In the genomic region with DNA sequence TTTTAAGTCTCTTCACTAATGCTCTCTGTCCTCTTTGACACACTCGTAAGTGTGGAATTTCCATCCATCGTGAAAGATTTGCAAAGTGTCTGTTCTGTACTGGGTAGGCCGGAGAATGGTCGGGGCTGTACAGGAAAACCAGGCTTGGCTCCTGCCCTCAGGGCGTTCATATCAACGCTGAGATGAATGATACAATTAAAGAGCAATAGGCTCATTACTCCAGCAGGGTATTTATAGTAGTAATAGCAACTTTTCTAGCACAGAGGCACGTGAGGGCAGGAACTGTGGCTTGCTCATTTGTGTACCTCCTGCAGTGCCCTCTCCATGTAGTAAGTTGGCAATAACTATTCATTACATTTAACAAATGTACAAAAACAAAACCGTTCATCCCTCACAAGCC, we compare ENCODE assay signal across 15 cellular contexts. TPM values are rescaled to one million over a fixed set of nuclear protein-coding genes. Genes with fewer than 3 reads are reported as not detected.
DNase-seq lines count a peak whose midpoint lies in the region; TF ChIP-seq lines count a peak whose summit lies in the region.
"Had no signal": no experiment of that assay in that cellular context is flagged by ENCODE, and none has a peak within 500 bp of the region (broad histone marks: within the 10 kb centered on the region; RNA-seq: fewer than 3 reads in every experiment).

No MANE protein-coding gene starts in this region.

- H3K27me3 Mint-ChIP-seq in activated CD4-positive, alpha-beta memory T cell treated with anti-CD3 and anti-CD28 coated beads, Interleukin-2, amount 10 ng/mL, durations not matched to agents 7 days and 5 days, result no peaks in the 10 kb centered on the region

- peaks cover 10% of the 10 kb centered on the region for H3K36me3 Mint-ChIP-seq in activated CD4-positive, alpha-beta memory T cell treated with anti-CD3 and anti-CD28 coated beads, Interleukin-2, amount 10 ng/mL, durations not matched to agents 7 days and 5 days (ENCODE audit: low read depth)

- intact Hi-C loops in prostate gland (cut with DNase I) (no loop called here), testis (cut with DNase I; ENCODE audit: low total_unique reads) (no loop called here)

- H3K27ac Mint-ChIP-seq in activated CD4-positive, alpha-beta memory T cell treated with anti-CD3 and anti-CD28 coated beads, Interleukin-2, amount 10 ng/mL, durations not matched to agents 7 days and 5 days, result peak overlapping the region; percentile 96
- H3K27ac Mint-ChIP-seq: progenitor cell of endocrine pancreas had no signal

- H3K4me3 Mint-ChIP-seq in activated CD4-positive, alpha-beta memory T cell treated with anti-CD3 and anti-CD28 coated beads, Interleukin-2, amount 10 ng/mL, durations not matched to agents 7 days and 5 days, result peak overlapping the region; percentile 43

- H3K36me3 ChIP-seq in prostate gland, result no peaks in the 10 kb centered on the region
- no peaks in the 10 kb centered on the region for H3K36me3 ChIP-seq in testis (ENCODE audit: low read depth, missing control alignments)
- H3K36me3 ChIP-seq: heart left ventricle, upper lobe of left lung had no signal

- DNase-seq in NCI-H146 (lab: John Stamatoyannopoulos, UW), result peak; percentile 26
- DNase-seq in NCI-H146 treated with DMSO at 0.1 percent for 48 hours (lab: John Stamatoyannopoulos, UW; ENCODE audit: unreplicated experiment), result no peak
- peak; percentile 53 for DNase-seq in EL
- DNase-seq in activated CD4-positive, alpha-beta memory T cell treated with anti-CD3 and anti-CD28 coated beads, Interleukin-2, amount 10 ng/mL, durations not matched to agents 7 days and 5 days, result peak; percentile 36
- peak; percentile 82 for DNase-seq in islet precursor cell
- DNase-seq in prostate gland (ENCODE audit: low spot score), result no peak
- DNase-seq in testis, result no peak
- no peak for DNase-seq in NCI-H1048 (lab: John Stamatoyannopoulos, UW)
- DNase-seq: cerebellar nuclear complex, heart left ventricle, NCI-H187, NCI-H524 treated with DMSO at 0.1 percent for 48 hours, upper lobe of left lung had no signal

- H3K4me3 ChIP-seq in prostate gland (no peak overlapping the region), testis (no peak overlapping the region)
- H3K4me3 ChIP-seq: heart left ventricle, upper lobe of left lung had no signal

- no peak for TF ChIP-seq CTCF in prostate gland (IDR thresholded peaks at IDR 0.05)
- no peak for TF ChIP-seq CTCF in testis (IDR thresholded peaks at IDR 0.05)

- H3K27ac ChIP-seq in prostate gland (no peak overlapping the region), testis (no peak overlapping the region)
- H3K27ac ChIP-seq: 22Rv1, upper lobe of left lung had no signal

- no peaks in the 10 kb centered on the region for H3K4me1 ChIP-seq in prostate gland (replicated peaks)
- H3K4me1 ChIP-seq in testis, result peaks cover 5% of the 10 kb centered on the region

- H3K4me1 Mint-ChIP-seq in activated CD4-positive, alpha-beta memory T cell treated with anti-CD3 and anti-CD28 coated beads, Interleukin-2, amount 10 ng/mL, durations not matched to agents 7 days and 5 days, result peaks cover 79% of the 10 kb centered on the region

- CTCF ChIA-PET in activated CD4-positive, alpha-beta memory T cell treated with anti-CD3 and anti-CD28 coated beads, Interleukin-2, amount 10 ng/mL, durations not matched to agents 7 days and 5 days (lab: Charles Lee), result no interaction called here

- no peaks in the 10 kb centered on the region for H3K9me3 ChIP-seq in prostate gland
- H3K9me3 ChIP-seq in testis, result no peaks in the 10 kb centered on the region
- H3K9me3 ChIP-seq: heart left ventricle, upper lobe of left lung had no signal

- POLR2A ChIA-PET in activated CD4-positive, alpha-beta memory T cell treated with anti-CD3 and anti-CD28 coated beads, Interleukin-2, amount 10 ng/mL, durations not matched to agents 7 days and 5 days (lab: Charles Lee), result interaction anchor here (1.1 to 1.7 kb wide), 6 partner anchors 8 to 59 kb away, joined by 3 to 16 read pairs (median 4); no protein-coding TSS in a partner anchor

- WGBS in prostate gland, result 79% methylated on average over 8 of the region's 8 CpGs
- 88 to 95% methylated on average over 8 of the region's 8 CpGs for WGBS in testis, 2 donors

- no peaks in the 10 kb centered on the region for H3K27me3 ChIP-seq in prostate gland (replicated peaks; ENCODE audit: insufficient read depth)
- H3K27me3 ChIP-seq in testis, result no peaks in the 10 kb centered on the region
- H3K27me3 ChIP-seq: heart left ventricle, upper lobe of left lung had no signal

- TF ChIP-seq POLR2A in prostate gland (IDR thresholded peaks at IDR 0.05) (no peak), testis (IDR thresholded peaks at IDR 0.05) (no peak)

- H3K9me3 Mint-ChIP-seq in activated CD4-positive, alpha-beta memory T cell treated with anti-CD3 and anti-CD28 coated beads, Interleukin-2, amount 10 ng/mL, durations not matched to agents 7 days and 5 days, result no peaks in the 10 kb centered on the region

RNA-seq across cellular contexts. Expression of a gene that starts 5.3 kb away (rescaled TPM):
- total RNA-seq in activated CD4-positive, alpha-beta memory T cell treated with anti-CD3 and anti-CD28 coated beads, Interleukin-2, amount 10 ng/mL, durations not matched to agents 7 days and 5 days, result 10 to 100 TPM; 70.8 to 75.9 TPM
- total RNA-seq in prostate gland (100 to 1,000 TPM in 1 of 2 donors, 10 to 100 TPM in 1; 39.0 to 144 TPM), testis (100 to 1,000 TPM; 105 to 168 TPM)
- 67.7 TPM for polyA plus RNA-seq in testis (ENCODE audit: insufficient read depth, low read depth, low replicate concordance)

Comparison
In these comparisons a context has a peak if more than half of its experiments do, and no peak if none do; other contexts are left out.
1. DNase-seq: peak in NCI-H146 (single experiment), EL (single experiment), activated CD4-positive, alpha-beta memory T cell treated with anti-CD3 and anti-CD28 coated beads, Interleukin-2, amount 10 ng/mL, durations not matched to agents 7 days and 5 days (single experiment) and islet precursor cell (single experiment); none in NCI-H146 treated with DMSO at 0.1 percent for 48 hours (single experiment), prostate gland (single experiment), testis (single experiment) and NCI-H1048 (single experiment).